8 cellular contexts compared by ENCODE assay signal in the genomic region with DNA sequence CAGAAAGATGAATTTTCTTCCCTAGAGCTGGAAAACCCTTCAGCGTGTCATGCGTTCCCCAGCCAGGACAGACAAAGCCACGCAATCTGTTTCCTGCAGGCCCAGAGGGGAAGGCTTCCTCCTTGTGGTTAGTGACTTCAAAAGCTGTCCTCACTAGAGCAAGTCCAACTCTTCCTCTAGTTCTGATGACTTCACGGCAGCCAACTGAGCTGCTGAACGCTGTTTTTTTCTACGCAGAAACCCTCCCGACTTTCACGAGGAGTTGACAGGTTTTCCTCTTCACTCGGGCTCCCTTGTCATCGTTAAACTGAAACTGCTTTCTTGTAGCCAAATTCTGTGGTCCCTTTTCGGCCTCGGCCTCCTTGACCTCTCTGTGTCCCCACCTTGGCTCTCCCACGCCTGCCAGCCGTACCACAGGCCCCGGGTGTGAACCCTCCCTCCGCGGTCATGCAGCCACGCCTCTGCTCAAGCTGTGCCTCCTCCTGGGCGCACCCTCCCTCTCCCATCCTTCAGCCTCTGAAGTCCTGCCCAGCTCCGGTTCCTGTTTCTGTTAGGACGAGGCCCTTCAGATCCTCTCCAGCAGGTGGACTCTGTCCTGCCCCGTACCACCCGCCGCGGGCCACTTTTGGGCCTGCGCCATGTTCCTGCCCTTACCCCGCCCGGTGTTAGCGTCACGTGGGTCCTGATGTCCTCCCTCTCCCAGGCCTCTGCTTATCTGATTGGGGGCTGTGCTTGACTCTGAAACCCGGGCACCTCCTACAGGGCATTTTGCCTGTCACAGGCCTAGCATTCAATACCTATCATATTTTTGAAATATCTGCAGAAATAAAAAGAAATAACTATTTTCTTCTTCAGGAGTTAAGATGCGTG. TPM values are rescaled to one million over a fixed set of nuclear protein-coding genes. Genes with fewer than 3 reads are reported as not detected.
DNase-seq lines count a peak whose midpoint lies in the region; ATAC-seq and TF ChIP-seq lines count a peak whose summit lies in the region.

No MANE protein-coding gene starts in this region.

- TF ChIP-seq CTCF in CD14-positive monocyte (IDR thresholded peaks at IDR 0.05) (peak; percentile 76), Panc1 (IDR thresholded peaks at IDR 0.05) (peak; percentile 77), neutrophil (IDR thresholded peaks at IDR 0.05) (peak; percentile 94)

- H3K36me3 Mint-ChIP-seq in CD14-positive monocyte = peaks cover 2 to 13% of the 10 kb centered on the region in 2 donors
- peaks cover 2% of the 10 kb centered on the region for H3K36me3 Mint-ChIP-seq in activated T-helper 1 cell treated with anti-CD3 and anti-CD28 coated beads, Interleukin-12 subunit alpha, Interleukin-12 subunit beta, Interleukin-2, Interleukin-4 antibody, amounts not matched to agents 30 ng/mL and 10 ng/mL and 1 ng/mL, durations not matched to agents 14 hours and 24 hours and 36 hours (ENCODE audit: low read depth)

- CTCF ChIA-PET in Panc1 (lab: Charles Lee) = interaction anchor here (0.5 to 1.0 kb wide), 5 partner anchors 23 to 397 kb away, joined by 3 to 9 read pairs (median 3); no protein-coding TSS in a partner anchor

- intact Hi-C loops in CD14-positive monocyte (cut with micrococcal nuclease) (loop anchor here (2.0 to 5.0 kb wide), 4 partner anchors 26 to 206 kb away; a partner anchor contains a TSS), Panc1 (cut with micrococcal nuclease; ENCODE audit: unreplicated experiment) (no loop called here)
- intact Hi-C loops in activated T-helper 1 cell treated with anti-CD3 and anti-CD28 coated beads, Interleukin-12 subunit alpha, Interleukin-12 subunit beta, Interleukin-2, Interleukin-4 antibody, amounts not matched to agents 30 ng/mL and 10 ng/mL and 1 ng/mL, durations not matched to agents 14 hours and 24 hours and 36 hours (cut with micrococcal nuclease) = loop anchor here (1.0 kb wide), 1 partner anchor 42 kb away; no protein-coding TSS in a partner anchor

- DNase-seq in CD14-positive monocyte (ENCODE audit: low spot score) = peak; percentile 98
- peak; percentile 92 for DNase-seq in Panc1 (ENCODE audit: low read depth, low spot score)
- peak; percentile 72 for DNase-seq in activated T-helper 1 cell treated with anti-CD3 and anti-CD28 coated beads, Interleukin-12 subunit alpha, Interleukin-12 subunit beta, Interleukin-2, Interleukin-4 antibody, amounts not matched to agents 30 ng/mL and 10 ng/mL and 1 ng/mL, durations not matched to agents 14 hours and 24 hours and 36 hours (ENCODE audit: low spot score)
- DNase-seq in fibroblast of peridontal ligament (ENCODE audit: extremely low read depth) = peak; percentile 35

- H3K9ac ChIP-seq in subcutaneous abdominal adipose tissue (ENCODE audit: low read length in 5 of 5) = peak overlapping the region in 4 of 5 donors; percentile 31 to 69 (median 62)

- H3K4me3 Mint-ChIP-seq in CD14-positive monocyte = peak overlapping the region; percentile 80 to 85
- peak overlapping the region; percentile 89 for H3K4me3 Mint-ChIP-seq in activated T-helper 1 cell treated with anti-CD3 and anti-CD28 coated beads, Interleukin-12 subunit alpha, Interleukin-12 subunit beta, Interleukin-2, Interleukin-4 antibody, amounts not matched to agents 30 ng/mL and 10 ng/mL and 1 ng/mL, durations not matched to agents 14 hours and 24 hours and 36 hours

- H3K9me3 Mint-ChIP-seq in CD14-positive monocyte = no peaks in the 10 kb centered on the region
- H3K9me3 Mint-ChIP-seq in activated T-helper 1 cell treated with anti-CD3 and anti-CD28 coated beads, Interleukin-12 subunit alpha, Interleukin-12 subunit beta, Interleukin-2, Interleukin-4 antibody, amounts not matched to agents 30 ng/mL and 10 ng/mL and 1 ng/mL, durations not matched to agents 14 hours and 24 hours and 36 hours = no peaks in the 10 kb centered on the region

- in situ Hi-C loops in Panc1 (cut with HindIII; ENCODE audit: low pct_unique_long_range_greater_than_20kb, low sequenced_read_pairs) = no loop called here

- H3K4me1 ChIP-seq in Panc1 (ENCODE audit: control insufficient read depth, insufficient read depth, low read length) (peaks cover 20% of the 10 kb centered on the region), neutrophil (ENCODE audit: control insufficient read depth in 1 of 2, insufficient read depth in 1 of 2, low read depth in 1 of 2, low read length in 1 of 2) (peaks cover 70% of the 10 kb centered on the region in 2 experiments), subcutaneous abdominal adipose tissue (ENCODE audit: control insufficient read depth in 5 of 5, insufficient read depth in 5 of 5, low read length in 5 of 5) (peaks cover 5 to 42% (median 32%) of the 10 kb centered on the region in 5 donors)

- BruUV-seq in Panc1 (replicated peaks; lab: Mats Ljungman, UMichigan) = TSS peak; percentile 96

- peak overlapping the region; percentile 31 to 57 for H3K4me3 ChIP-seq in Panc1 (ENCODE audit: low read depth in 2 of 2, low read length in 2 of 2)
- H3K4me3 ChIP-seq in neutrophil (ENCODE audit: low read depth in 1 of 2, low read length in 1 of 2) = peak overlapping the region; percentile 66 to 72
- H3K4me3 ChIP-seq in subcutaneous abdominal adipose tissue (ENCODE audit: low read depth in 1 of 5, low read length in 5 of 5) = peak overlapping the region; percentile 55 to 67 (median 59)

- H3K27me3 Mint-ChIP-seq in CD14-positive monocyte (ENCODE audit: low read depth in 3 of 3) = peaks cover 0 to 2% (median 1%) of the 10 kb centered on the region in 3 donors
- H3K27me3 Mint-ChIP-seq in activated T-helper 1 cell treated with anti-CD3 and anti-CD28 coated beads, Interleukin-12 subunit alpha, Interleukin-12 subunit beta, Interleukin-2, Interleukin-4 antibody, amounts not matched to agents 30 ng/mL and 10 ng/mL and 1 ng/mL, durations not matched to agents 14 hours and 24 hours and 36 hours (ENCODE audit: insufficient read depth) = peaks cover 2% of the 10 kb centered on the region

- H3K36me3 ChIP-seq in Panc1 (ENCODE audit: control insufficient read depth, insufficient read depth, low read length) (no peaks in the 10 kb centered on the region), neutrophil (no peaks in the 10 kb centered on the region), subcutaneous abdominal adipose tissue (ENCODE audit: control insufficient read depth in 5 of 5, insufficient read depth in 5 of 5, low read length in 5 of 5) (no peaks in the 10 kb centered on the region)

- H3K27me3 ChIP-seq in Panc1 (ENCODE audit: control insufficient read depth, insufficient read depth, low read length) = no peaks in the 10 kb centered on the region
- no peaks in the 10 kb centered on the region for H3K27me3 ChIP-seq in neutrophil
- no peaks in the 10 kb centered on the region for H3K27me3 ChIP-seq in subcutaneous abdominal adipose tissue (ENCODE audit: control insufficient read depth in 5 of 5, insufficient read depth in 4 of 5, low read length in 5 of 5)

- H3K27ac Mint-ChIP-seq in CD14-positive monocyte = peak overlapping the region; percentile 99 to 100 (median 100)
- H3K27ac Mint-ChIP-seq in activated T-helper 1 cell treated with anti-CD3 and anti-CD28 coated beads, Interleukin-12 subunit alpha, Interleukin-12 subunit beta, Interleukin-2, Interleukin-4 antibody, amounts not matched to agents 30 ng/mL and 10 ng/mL and 1 ng/mL, durations not matched to agents 14 hours and 24 hours and 36 hours = peak overlapping the region; percentile 94

- H3K27ac ChIP-seq in Panc1 (ENCODE audit: low read length) = peak overlapping the region; percentile 92
- peak overlapping the region; percentile 94 for H3K27ac ChIP-seq in neutrophil
- H3K27ac ChIP-seq in subcutaneous abdominal adipose tissue (ENCODE audit: low read depth, low read length) = peak overlapping the region; percentile 80

- ATAC-seq in GM19397 (IDR thresholded peaks at IDR 0.05; ENCODE audit: unreplicated experiment) (peak; percentile 95), HG03558 (IDR thresholded peaks at IDR 0.05; ENCODE audit: extremely low read depth, unreplicated experiment) (peak; percentile 81), Panc1 (peak; percentile 97)

- H3K4me1 Mint-ChIP-seq in CD14-positive monocyte = peaks cover 76% of the 10 kb centered on the region
- H3K4me1 Mint-ChIP-seq in activated T-helper 1 cell treated with anti-CD3 and anti-CD28 coated beads, Interleukin-12 subunit alpha, Interleukin-12 subunit beta, Interleukin-2, Interleukin-4 antibody, amounts not matched to agents 30 ng/mL and 10 ng/mL and 1 ng/mL, durations not matched to agents 14 hours and 24 hours and 36 hours (ENCODE audit: low read depth) = peaks cover 49% of the 10 kb centered on the region

- H3K9me3 ChIP-seq in Panc1 (ENCODE audit: control insufficient read depth, insufficient read depth, low read depth, low read length) (no peaks in the 10 kb centered on the region), neutrophil (no peaks in the 10 kb centered on the region), subcutaneous abdominal adipose tissue (ENCODE audit: control insufficient read depth in 5 of 5, low read length in 5 of 5) (no peaks in the 10 kb centered on the region)

- POLR2A ChIA-PET in Panc1 (lab: Charles Lee) = interaction anchor here (0.5 kb wide), 1 partner anchor 221 kb away, joined by 10 read pairs; no protein-coding TSS in a partner anchor

RNA-seq across cellular contexts. Expression of a gene that starts 39.3 kb away (rescaled TPM):
- 10 to 100 TPM; 17.6 to 28.0 TPM for polyA plus RNA-seq in CD14-positive monocyte
- total RNA-seq in Panc1 (2021; ENCODE audit: unreplicated experiment) = 50.9 TPM
- polyA plus RNA-seq in Panc1 (2012; ENCODE audit: insufficient read length) = 40.0 TPM
- 26.1 and 26.9 TPM in 2 replicates for total RNA-seq in activated T-helper 1 cell treated with anti-CD3 and anti-CD28 coated beads, Interleukin-12 subunit alpha, Interleukin-12 subunit beta, Interleukin-2, Interleukin-4 antibody, amounts not matched to agents 30 ng/mL and 10 ng/mL and 1 ng/mL, durations not matched to agents 14 hours and 24 hours and 36 hours

Comparison
In these comparisons a context has a peak if more than half of its experiments do, and no peak if none do; other contexts are left out.
1. Peak in every context shown above with its lines: DNase-seq, ATAC-seq, H3K4me3 ChIP-seq and H3K27ac ChIP-seq.
2. DNase-seq: peak in every context shown above with its lines; median percentile 98 in CD14-positive monocyte; 92 in Panc1; 72 in activated T-helper 1 cell treated with anti-CD3 and anti-CD28 coated beads, Interleukin-12 subunit alpha, Interleukin-12 subunit beta, Interleukin-2, Interleukin-4 antibody, amounts not matched to agents 30 ng/mL and 10 ng/mL and 1 ng/mL, durations not matched to agents 14 hours and 24 hours and 36 hours; 35 in fibroblast of peridontal ligament.